In the genomic region with DNA sequence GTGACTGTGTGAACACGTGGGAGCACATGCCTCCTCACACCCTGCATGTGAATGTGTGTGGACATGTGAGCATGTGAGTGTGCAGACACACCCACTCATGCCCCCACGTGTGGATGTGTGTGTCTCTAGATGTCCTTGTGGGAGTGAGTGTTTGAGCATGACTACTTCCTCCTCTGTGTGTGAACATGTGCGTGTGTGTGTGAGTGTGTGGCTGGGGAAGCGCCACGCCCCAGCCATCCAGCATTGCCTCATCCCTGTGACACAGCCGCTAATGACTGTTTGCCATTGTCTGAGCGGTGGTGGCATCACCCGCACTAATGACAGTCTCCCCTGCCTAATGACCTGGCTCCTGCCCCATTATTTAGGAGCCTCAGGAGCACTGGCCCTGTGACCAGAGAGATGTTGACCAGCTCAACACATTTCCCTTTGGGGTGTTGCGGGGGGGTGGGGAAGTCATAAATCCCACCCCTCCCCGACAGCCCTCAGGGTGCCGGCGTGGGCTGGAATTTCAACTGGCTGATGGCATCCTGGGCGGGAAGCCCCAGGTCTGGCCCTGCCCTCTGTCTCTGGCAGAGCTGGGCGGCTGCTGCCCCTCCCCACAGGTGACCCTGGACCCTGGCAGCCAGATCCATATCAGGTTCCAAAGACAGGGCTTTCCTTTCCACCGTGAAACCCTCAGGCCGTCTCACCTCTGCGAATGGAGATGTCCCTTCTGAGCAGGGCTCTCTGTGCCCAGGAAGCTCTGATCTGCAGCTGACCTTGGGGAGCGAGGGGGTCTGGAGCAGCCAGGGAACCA, we compare ENCODE assay signal across 1 cellular context.
TF ChIP-seq lines count a peak whose summit lies in the region.

No MANE protein-coding gene starts in this region.

TF ChIP-seq in HEK293, 187 proteins besides CTCF, POLR2A, EP300 and RAD21 (continued from another document):
- TF ChIP-seq, protein P1, sequence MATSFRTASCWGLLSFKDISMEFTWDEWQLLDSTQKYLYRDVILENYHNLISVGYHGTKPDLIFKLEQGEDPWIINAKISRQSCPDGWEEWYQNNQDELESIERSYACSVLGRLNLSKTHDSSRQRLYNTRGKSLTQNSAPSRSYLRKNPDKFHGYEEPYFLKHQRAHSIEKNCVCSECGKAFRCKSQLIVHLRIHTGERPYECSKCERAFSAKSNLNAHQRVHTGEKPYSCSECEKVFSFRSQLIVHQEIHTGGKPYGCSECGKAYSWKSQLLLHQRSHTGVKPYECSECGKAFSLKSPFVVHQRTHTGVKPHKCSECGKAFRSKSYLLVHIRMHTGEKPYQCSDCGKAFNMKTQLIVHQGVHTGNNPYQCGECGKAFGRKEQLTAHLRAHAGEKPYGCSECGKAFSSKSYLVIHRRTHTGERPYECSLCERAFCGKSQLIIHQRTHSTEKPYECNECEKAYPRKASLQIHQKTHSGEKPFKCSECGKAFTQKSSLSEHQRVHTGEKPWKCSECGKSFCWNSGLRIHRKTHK (tag by site-specific recombination; IDR thresholded peaks at IDR 0.05): no peak
- TF ChIP-seq ZNF624 (tag by site-specific recombination; IDR thresholded peaks at IDR 0.05): no peak
- no peak for TF ChIP-seq ZNF132 (tag by site-specific recombination; IDR thresholded peaks at IDR 0.05; ENCODE audit: borderline replicate concordance)
- TF ChIP-seq ZNF837 (tag by site-specific recombination; IDR thresholded peaks at IDR 0.05): no peak
- no peak; the same call in 1 of the 2 replicates for TF ChIP-seq ZNF169 (tag by site-specific recombination; IDR thresholded peaks at IDR 0.05)
- TF ChIP-seq ZNF785 (tag by site-specific recombination; IDR thresholded peaks at IDR 0.05): peak; percentile 78; the same call in 1 of the 2 replicates
- TF ChIP-seq ZNF777 (tag by site-specific recombination; IDR thresholded peaks at IDR 0.05; ENCODE audit: borderline replicate concordance): no peak
- 0 out of 2 replicates have a peak, but pooled peaks have one; percentile 56 for TF ChIP-seq ZNF473 (tag by site-specific recombination; IDR thresholded peaks at IDR 0.05)
- no peak for TF ChIP-seq ZNF610 (tag by site-specific recombination; IDR thresholded peaks at IDR 0.05; ENCODE audit: borderline replicate concordance)
- TF ChIP-seq FEZF1 (tag by site-specific recombination; IDR thresholded peaks at IDR 0.05): no peak
- no peak for TF ChIP-seq ZNF555 (tag by site-specific recombination; conservative IDR thresholded peaks at IDR 0.05)
- no peak for TF ChIP-seq ZNF112 (tag by site-specific recombination; IDR thresholded peaks at IDR 0.05)
- TF ChIP-seq ZFP37 (tag by site-specific recombination; IDR thresholded peaks at IDR 0.05): 0 out of 2 replicates have a peak, but pooled peaks have one; percentile 27
- TF ChIP-seq ZNF391 (tag by site-specific recombination; IDR thresholded peaks at IDR 0.05; ENCODE audit: borderline replicate concordance, low read depth): no peak
- no peak for TF ChIP-seq ZNF175 (tag by site-specific recombination; IDR thresholded peaks at IDR 0.05)
- no peak; the same call in 1 of the 2 replicates for TF ChIP-seq ZNF266 (tag by site-specific recombination; IDR thresholded peaks at IDR 0.05; ENCODE audit: low read depth)
- TF ChIP-seq ZNF157 (tag by site-specific recombination; IDR thresholded peaks at IDR 0.05): no peak
TF ChIP-seq in HEK293: peak in this region for 52.
